ENCODE assay signal across 1 cellular context in the genomic region with DNA sequence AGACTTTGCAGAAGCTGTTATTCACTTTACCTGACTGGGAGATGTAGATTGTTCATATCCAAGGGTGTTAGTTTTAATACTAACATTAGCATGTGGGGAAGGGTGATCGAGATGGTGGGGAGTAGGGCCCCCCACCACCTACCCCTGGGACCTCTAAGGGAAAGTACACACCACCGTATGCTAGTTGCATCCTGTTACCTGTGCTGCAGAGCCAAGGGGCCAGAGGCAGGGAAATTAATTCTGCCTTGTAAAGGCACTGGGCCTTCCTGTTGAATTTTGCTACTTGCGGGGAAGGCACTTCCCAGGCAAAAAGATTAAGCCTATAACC.
TF ChIP-seq lines count a peak whose summit lies in the region.

No MANE protein-coding gene starts in this region.

TF ChIP-seq in WTC11, 78 proteins besides CTCF, POLR2A, EP300 and RAD21 (continued from another document):
- TF ChIP-seq, protein P1, sequence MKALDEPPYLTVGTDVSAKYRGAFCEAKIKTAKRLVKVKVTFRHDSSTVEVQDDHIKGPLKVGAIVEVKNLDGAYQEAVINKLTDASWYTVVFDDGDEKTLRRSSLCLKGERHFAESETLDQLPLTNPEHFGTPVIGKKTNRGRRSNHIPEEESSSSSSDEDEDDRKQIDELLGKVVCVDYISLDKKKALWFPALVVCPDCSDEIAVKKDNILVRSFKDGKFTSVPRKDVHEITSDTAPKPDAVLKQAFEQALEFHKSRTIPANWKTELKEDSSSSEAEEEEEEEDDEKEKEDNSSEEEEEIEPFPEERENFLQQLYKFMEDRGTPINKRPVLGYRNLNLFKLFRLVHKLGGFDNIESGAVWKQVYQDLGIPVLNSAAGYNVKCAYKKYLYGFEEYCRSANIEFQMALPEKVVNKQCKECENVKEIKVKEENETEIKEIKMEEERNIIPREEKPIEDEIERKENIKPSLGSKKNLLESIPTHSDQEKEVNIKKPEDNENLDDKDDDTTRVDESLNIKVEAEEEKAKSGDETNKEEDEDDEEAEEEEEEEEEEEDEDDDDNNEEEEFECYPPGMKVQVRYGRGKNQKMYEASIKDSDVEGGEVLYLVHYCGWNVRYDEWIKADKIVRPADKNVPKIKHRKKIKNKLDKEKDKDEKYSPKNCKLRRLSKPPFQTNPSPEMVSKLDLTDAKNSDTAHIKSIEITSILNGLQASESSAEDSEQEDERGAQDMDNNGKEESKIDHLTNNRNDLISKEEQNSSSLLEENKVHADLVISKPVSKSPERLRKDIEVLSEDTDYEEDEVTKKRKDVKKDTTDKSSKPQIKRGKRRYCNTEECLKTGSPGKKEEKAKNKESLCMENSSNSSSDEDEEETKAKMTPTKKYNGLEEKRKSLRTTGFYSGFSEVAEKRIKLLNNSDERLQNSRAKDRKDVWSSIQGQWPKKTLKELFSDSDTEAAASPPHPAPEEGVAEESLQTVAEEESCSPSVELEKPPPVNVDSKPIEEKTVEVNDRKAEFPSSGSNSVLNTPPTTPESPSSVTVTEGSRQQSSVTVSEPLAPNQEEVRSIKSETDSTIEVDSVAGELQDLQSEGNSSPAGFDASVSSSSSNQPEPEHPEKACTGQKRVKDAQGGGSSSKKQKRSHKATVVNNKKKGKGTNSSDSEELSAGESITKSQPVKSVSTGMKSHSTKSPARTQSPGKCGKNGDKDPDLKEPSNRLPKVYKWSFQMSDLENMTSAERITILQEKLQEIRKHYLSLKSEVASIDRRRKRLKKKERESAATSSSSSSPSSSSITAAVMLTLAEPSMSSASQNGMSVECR (CRISPR knock-in tag; IDR thresholded peaks at IDR 0.05; ENCODE audit: borderline replicate concordance): no peak
- TF ChIP-seq, protein P2, sequence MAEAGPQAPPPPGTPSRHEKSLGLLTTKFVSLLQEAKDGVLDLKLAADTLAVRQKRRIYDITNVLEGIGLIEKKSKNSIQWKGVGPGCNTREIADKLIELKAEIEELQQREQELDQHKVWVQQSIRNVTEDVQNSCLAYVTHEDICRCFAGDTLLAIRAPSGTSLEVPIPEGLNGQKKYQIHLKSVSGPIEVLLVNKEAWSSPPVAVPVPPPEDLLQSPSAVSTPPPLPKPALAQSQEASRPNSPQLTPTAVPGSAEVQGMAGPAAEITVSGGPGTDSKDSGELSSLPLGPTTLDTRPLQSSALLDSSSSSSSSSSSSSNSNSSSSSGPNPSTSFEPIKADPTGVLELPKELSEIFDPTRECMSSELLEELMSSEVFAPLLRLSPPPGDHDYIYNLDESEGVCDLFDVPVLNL (CRISPR knock-in tag; IDR thresholded peaks at IDR 0.05; ENCODE audit: borderline replicate concordance, low read depth): no peak
- TF ChIP-seq PRRX2 (CRISPR knock-in tag; IDR thresholded peaks at IDR 0.05): no peak
- TF ChIP-seq NR3C1 (CRISPR knock-in tag; conservative IDR thresholded peaks at IDR 0.05; ENCODE audit: low read depth): no peak
- no peak for TF ChIP-seq ESRRA (CRISPR knock-in tag; IDR thresholded peaks at IDR 0.05; ENCODE audit: borderline replicate concordance)
- no peak for TF ChIP-seq ZNF138 (CRISPR knock-in tag; conservative IDR thresholded peaks at IDR 0.05)
- TF ChIP-seq, protein P3, sequence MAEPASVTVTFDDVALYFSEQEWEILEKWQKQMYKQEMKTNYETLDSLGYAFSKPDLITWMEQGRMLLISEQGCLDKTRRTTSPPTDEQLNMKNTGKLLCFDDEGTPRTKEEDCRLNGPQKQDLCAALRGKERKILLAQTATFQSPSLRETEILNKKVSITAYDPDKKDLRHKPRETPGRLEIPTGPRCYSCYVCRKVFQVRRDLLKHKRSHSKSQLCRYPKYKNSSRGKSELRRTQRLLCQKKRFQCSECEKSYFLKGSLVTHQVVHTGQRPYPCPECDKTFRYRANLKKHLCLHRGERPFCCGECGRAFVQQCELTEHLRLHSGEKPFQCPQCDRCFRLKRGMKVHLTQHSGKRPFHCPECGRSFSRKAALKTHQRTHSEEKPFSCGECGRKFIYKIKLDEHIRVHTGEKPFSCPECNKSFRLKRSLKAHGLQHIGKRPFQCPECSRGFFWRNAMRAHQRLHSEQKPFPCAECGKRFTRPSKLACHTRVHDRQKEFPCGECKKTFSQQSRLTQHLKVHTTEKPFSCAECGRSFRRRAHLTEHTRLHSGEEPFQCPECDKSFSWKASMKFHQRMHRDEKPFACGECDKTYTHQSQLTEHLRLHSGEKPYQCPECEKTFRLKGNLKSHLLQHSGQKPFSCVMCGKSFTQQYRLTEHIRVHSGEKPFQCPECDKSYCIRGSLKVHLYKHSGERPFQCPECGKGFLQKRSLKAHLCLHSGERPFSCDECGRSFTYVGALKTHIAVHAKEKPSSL (CRISPR knock-in tag; conservative IDR thresholded peaks at IDR 0.05): no peak
- TF ChIP-seq KAT7 (CRISPR knock-in tag; IDR thresholded peaks at IDR 0.05; ENCODE audit: borderline replicate concordance): no peak
- no peak for TF ChIP-seq JUN (CRISPR knock-in tag; IDR thresholded peaks at IDR 0.05)
- no peak for TF ChIP-seq NFATC4 (CRISPR knock-in tag; IDR thresholded peaks at IDR 0.05)
